ENCODE assay signal across 18 cellular contexts in the genomic region with DNA sequence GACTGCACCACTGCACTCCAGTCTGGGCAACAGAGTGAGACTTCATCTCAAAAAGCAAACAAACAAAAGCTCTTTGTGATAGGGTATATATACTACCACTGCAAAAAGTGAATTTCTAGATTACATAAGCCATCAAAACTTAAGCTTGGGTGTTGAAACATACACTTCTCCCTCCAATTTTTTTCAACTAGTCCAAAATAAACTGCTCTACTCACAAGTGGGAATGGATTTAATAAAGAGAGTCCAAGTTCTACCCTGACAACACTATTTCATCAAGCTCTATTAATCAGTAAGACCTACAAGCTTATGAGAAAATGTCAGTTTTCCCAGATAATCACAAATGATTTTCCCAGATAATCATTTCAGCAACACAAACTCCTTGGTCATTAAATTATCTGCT.
DNase-seq lines count a peak whose midpoint lies in the region; ATAC-seq and TF ChIP-seq lines count a peak whose summit lies in the region.
"Had no signal": no experiment of that assay in that cellular context is flagged by ENCODE, and none has a peak within 500 bp of the region (broad histone marks: within the 10 kb centered on the region; RNA-seq: fewer than 3 reads in every experiment).

No MANE protein-coding gene starts in this region.

- H3K4me1 Mint-ChIP-seq in nephron, result peaks cover 39% of the 10 kb centered on the region
- H3K4me1 Mint-ChIP-seq in CD4-positive, alpha-beta T cell (ENCODE audit: low read depth), result peaks cover 11% of the 10 kb centered on the region

- no peak overlapping the region for H2BK5ac ChIP-seq in mesendoderm (ENCODE audit: low read length)

- H3K9me3 ChIP-seq in thoracic aorta, result no peaks in the 10 kb centered on the region
- no peaks in the 10 kb centered on the region for H3K9me3 ChIP-seq in CD4-positive, alpha-beta T cell (ENCODE audit: control insufficient read depth, low read length)

- H3K23ac ChIP-seq in mesendoderm (ENCODE audit: low read length), result no peak overlapping the region

- H3K4me1 ChIP-seq in KMS-11 (ENCODE audit: low read depth, poor library complexity, severe bottlenecking) (peaks cover 44% of the 10 kb centered on the region), thoracic aorta (ENCODE audit: control insufficient read depth in 1 of 2, low read depth in 2 of 2) (peaks cover 44 to 79% of the 10 kb centered on the region in 2 donors), mesendoderm (ENCODE audit: control insufficient read depth, low read depth, low read length) (no peaks in the 10 kb centered on the region)

- DNase-seq in thoracic aorta (ENCODE audit: low spot score) (no peak), GM20000 (ENCODE audit: low spot score) (no peak), mesendoderm (no peak)
- DNase-seq in CD4-positive, alpha-beta T cell, result no peak
- DNase-seq: activated gamma-delta T cell treated with Interleukin-2 at 50 U/mL for 16 hours, AML-193, Calu3, GDM1, NCI-H1092 treated with DMSO at 0.1 percent for 48 hours, nephron progenitor cell had no signal

- H3K36me3 ChIP-seq in KMS-11 (ENCODE audit: insufficient read depth) (no peaks in the 10 kb centered on the region), thoracic aorta (no peaks in the 10 kb centered on the region), mesendoderm (ENCODE audit: control insufficient read depth, insufficient read depth, low read length) (no peaks in the 10 kb centered on the region)

- peak overlapping the region; percentile 39 to 91 (median 72) for H3K27ac Mint-ChIP-seq in nephron
- H3K27ac Mint-ChIP-seq in CD4-positive, alpha-beta T cell, result no peak overlapping the region
- H3K27ac Mint-ChIP-seq: dendritic cell treated with granulocyte-macrophage colony-stimulating factor and Interleukin-4, amounts not matched to agents 40 ng/mL and 50 ng/mL, for 4 days had no signal

- H3K56ac ChIP-seq in mesendoderm (ENCODE audit: low read length), result no peak overlapping the region

- H3K27ac ChIP-seq in KMS-11 (peak overlapping the region; percentile 19; the same call in 1 of the 2 replicates), cingulate gyrus (ENCODE audit: low read depth, low read length) (peak overlapping the region; percentile 94), thoracic aorta (peak overlapping the region; percentile 17 to 86), mesendoderm (ENCODE audit: low read depth, low read length) (no peak overlapping the region)
- no peak overlapping the region for H3K27ac ChIP-seq in CD4-positive, alpha-beta T cell (ENCODE audit: low read depth, low read length)
- H3K27ac ChIP-seq: epithelial cell of prostate had no signal

- H3K36me3 Mint-ChIP-seq in nephron (ENCODE audit: low read depth), result peaks cover 18% of the 10 kb centered on the region
- peaks cover 35% of the 10 kb centered on the region for H3K36me3 Mint-ChIP-seq in CD4-positive, alpha-beta T cell (ENCODE audit: low read depth)

- H3K79me2 ChIP-seq in KMS-11 (ENCODE audit: insufficient read depth, low read depth), result no peaks in the 10 kb centered on the region
- H3K79me2 ChIP-seq in mesendoderm (ENCODE audit: control insufficient read depth, insufficient read depth, low read length), result no peaks in the 10 kb centered on the region

- CTCF ChIA-PET in CD4-positive, alpha-beta T cell (lab: Charles Lee), result no interaction called here

- no peak overlapping the region for H3K4me3 Mint-ChIP-seq in nephron
- H3K4me3 Mint-ChIP-seq in CD4-positive, alpha-beta T cell, result no peak overlapping the region
- H3K4me3 Mint-ChIP-seq: dendritic cell treated with granulocyte-macrophage colony-stimulating factor and Interleukin-4, amounts not matched to agents 40 ng/mL and 50 ng/mL, for 4 days had no signal

- H2BK15ac ChIP-seq in mesendoderm (replicated peaks; ENCODE audit: low read depth), result no peak overlapping the region

- no peak for ATAC-seq in thoracic aorta (ENCODE audit: insufficient number of reproducible peaks, low FRiP score, low read depth)
- ATAC-seq in HG03097 (IDR thresholded peaks at IDR 0.05; ENCODE audit: low FRiP score, unreplicated experiment), result no peak
- no peak for ATAC-seq in CD4-positive, alpha-beta T cell (ENCODE audit: poor library complexity)
- ATAC-seq: K562, Panc1 had no signal

- H3K27me3 Mint-ChIP-seq in nephron (ENCODE audit: low read depth), result no peaks in the 10 kb centered on the region
- H3K27me3 Mint-ChIP-seq in CD4-positive, alpha-beta T cell, result no peaks in the 10 kb centered on the region
- H3K27me3 Mint-ChIP-seq: dendritic cell treated with granulocyte-macrophage colony-stimulating factor and Interleukin-4, amounts not matched to agents 40 ng/mL and 50 ng/mL, for 4 days had no signal

- no peak overlapping the region for H2BK120ac ChIP-seq in mesendoderm (ENCODE audit: low read depth, low read length)

- no peak overlapping the region for H3K4ac ChIP-seq in mesendoderm (ENCODE audit: low read depth, low read length)

- intact Hi-C loops in CD4-positive, alpha-beta T cell (cut with DNase I, micrococcal nuclease), result no loop called here

- H2AK5ac ChIP-seq in mesendoderm (ENCODE audit: low read length), result no peak overlapping the region

- no peak overlapping the region for H4K8ac ChIP-seq in mesendoderm (ENCODE audit: low read depth, low read length)

- H2AFZ ChIP-seq in KMS-11 (ENCODE audit: low read depth), result no peak overlapping the region

- H3K9ac ChIP-seq in KMS-11 (no peak overlapping the region), mesendoderm (ENCODE audit: low read length) (no peak overlapping the region)

- H3K4me3 ChIP-seq in KMS-11 (IDR thresholded peaks at IDR 0.05; ENCODE audit: insufficient read depth, low read depth, low read length) (no peak overlapping the region), thoracic aorta (no peak overlapping the region), mesendoderm (ENCODE audit: low read length) (no peak overlapping the region)
- H3K4me3 ChIP-seq: K562 had no signal

- H3K27me3 ChIP-seq in KMS-11 (ENCODE audit: insufficient read depth, low read depth) (no peaks in the 10 kb centered on the region), thoracic aorta (replicated peaks; ENCODE audit: insufficient read depth) (no peaks in the 10 kb centered on the region), mesendoderm (ENCODE audit: insufficient read depth, low read length, poor library complexity) (no peaks in the 10 kb centered on the region)
- H3K27me3 ChIP-seq in CD4-positive, alpha-beta T cell (ENCODE audit: control insufficient read depth, insufficient read depth, low read length), result no peaks in the 10 kb centered on the region

- TF ChIP-seq CTCF in KMS-11 (conservative IDR thresholded peaks at IDR 0.05; ENCODE audit: low read depth, low read length) (no peak), nephron (IDR thresholded peaks at IDR 0.05; ENCODE audit: unreplicated experiment in 3 of 3) (no peak), thoracic aorta (IDR thresholded peaks at IDR 0.05) (no peak), GM20000 (IDR thresholded peaks at IDR 0.05; ENCODE audit: extremely low read depth, missing control alignments) (no peak)
- no peak for TF ChIP-seq CTCF in CD4-positive, alpha-beta T cell (IDR thresholded peaks at IDR 0.05)

- no peak overlapping the region for H4K5ac ChIP-seq in mesendoderm (ENCODE audit: low read length)

- H3K9me3 Mint-ChIP-seq in nephron, result no peaks in the 10 kb centered on the region
- H3K9me3 Mint-ChIP-seq in CD4-positive, alpha-beta T cell, result no peaks in the 10 kb centered on the region
- H3K9me3 Mint-ChIP-seq: dendritic cell treated with granulocyte-macrophage colony-stimulating factor and Interleukin-4, amounts not matched to agents 40 ng/mL and 50 ng/mL, for 4 days; nephron progenitor cell had no signal

- POLR2A ChIA-PET in CD4-positive, alpha-beta T cell (lab: Charles Lee), result no interaction called here

- peaks cover 2% of the 10 kb centered on the region for H3K79me1 ChIP-seq in mesendoderm (ENCODE audit: low read length)

- peaks cover 3% of the 10 kb centered on the region; the same call in 1 of the 2 replicates for H4K20me1 ChIP-seq in KMS-11 (ENCODE audit: insufficient read depth)

- H3K18ac ChIP-seq in mesendoderm (ENCODE audit: low read length), result no peak overlapping the region

- H3K4me2 ChIP-seq in KMS-11 (peak overlapping the region; percentile 81), mesendoderm (ENCODE audit: low read length) (no peak overlapping the region)

Comparison
In these comparisons a context has a peak if more than half of its experiments do, and no peak if none do; other contexts are left out.
1. H3K27ac ChIP-seq: peak in KMS-11 (single experiment), cingulate gyrus (single experiment) and thoracic aorta (2 of 2); none in mesendoderm (single experiment) and CD4-positive, alpha-beta T cell (single experiment).